Comparison of ENCODE assay signal across 34 cellular contexts in genomic region chr2:232865165-232865564, GRCh38. TPM values are rescaled to one million over a fixed set of nuclear protein-coding genes. Genes with fewer than 3 reads are reported as not detected.
"Had no signal": no experiment of that assay in that cellular context is flagged by ENCODE, and none has a peak within 500 bp of the region (broad histone marks: within the 10 kb centered on the region; RNA-seq: fewer than 3 reads in every experiment).

No MANE protein-coding gene starts in this region.

- H3K27ac ChIP-seq: ascending aorta, cardiac muscle cell, VCaP had no signal

- H3K36me3 Mint-ChIP-seq: activated CD8-positive, alpha-beta memory T cell treated with anti-CD3 and anti-CD28 coated beads, Interleukin-2, amount 10 ng/mL, durations not matched to agents 7 days and 5 days; activated naive CD4-positive, alpha-beta T cell treated with anti-CD3 and anti-CD28 coated beads, Interleukin-2, amount 50 U/mL, for 24 hours had no signal

- FAIRE-seq: bronchial epithelial cell, TTC549 had no signal

- H3K9me3 Mint-ChIP-seq: activated B cell treated with CpG ODN at 0.5 μM for 24 hours; activated CD4-positive, alpha-beta memory T cell treated with anti-CD3 and anti-CD28 coated beads, Interleukin-2, amount 10 ng/mL, durations not matched to agents 7 days and 5 days; activated CD4-positive, alpha-beta T cell treated with anti-CD3 and anti-CD28 coated beads, Interleukin-2, amount 10 ng/mL, durations not matched to agents 24 days and 14 days; activated naive CD4-positive, alpha-beta T cell treated with anti-CD3 and anti-CD28 coated beads, Interleukin-2, amount 10 ng/mL, durations not matched to agents 7 days and 5 days; activated naive CD4-positive, alpha-beta T cell treated with anti-CD3 and anti-CD28 coated beads, Interleukin-2, amount 50 U/mL, for 24 hours; activated naive CD8-positive, alpha-beta T cell treated with anti-CD3 and anti-CD28 coated beads, Interleukin-2, amount 10 ng/mL, durations not matched to agents 7 days and 5 days; activated naive CD8-positive, alpha-beta T cell treated with anti-CD3 and anti-CD28 coated beads, Interleukin-2, amount 50 U/mL, for 24 hours; activated T-cell treated with anti-CD3 and anti-CD28 coated beads, Interleukin-2, amount 50 U/mL, for 24 hours; activated T-helper 2 cell treated with anti-CD3 and anti-CD28 coated beads, Interferon-gamma antibody, Interleukin-2, Interleukin-4, amounts not matched to agents 10 μg/mL and 5 μg/mL and 100 μg/mL, durations not matched to agents 14 hours and 24 hours and 36 hours; brain; central memory CD8-positive, alpha-beta T cell; T-cell had no signal

- H3K4me1 Mint-ChIP-seq: activated B cell treated with CpG ODN at 0.5 μM for 24 hours; activated CD4-positive, alpha-beta memory T cell treated with anti-CD3 and anti-CD28 coated beads, Interleukin-2, amount 10 ng/mL, durations not matched to agents 7 days and 5 days; activated CD4-positive, alpha-beta T cell treated with anti-CD3 and anti-CD28 coated beads, Interleukin-2, amount 10 ng/mL, durations not matched to agents 24 days and 14 days; activated CD8-positive, alpha-beta memory T cell treated with anti-CD3 and anti-CD28 coated beads, Interleukin-2, amount 10 ng/mL, durations not matched to agents 7 days and 5 days; activated naive CD4-positive, alpha-beta T cell treated with anti-CD3 and anti-CD28 coated beads, Interleukin-2, amount 10 ng/mL, durations not matched to agents 7 days and 5 days; activated naive CD4-positive, alpha-beta T cell treated with anti-CD3 and anti-CD28 coated beads, Interleukin-2, amount 50 U/mL, for 24 hours; activated naive CD8-positive, alpha-beta T cell treated with anti-CD3 and anti-CD28 coated beads, Interleukin-2, amount 10 ng/mL, durations not matched to agents 7 days and 5 days; activated naive CD8-positive, alpha-beta T cell treated with anti-CD3 and anti-CD28 coated beads, Interleukin-2, amount 50 U/mL, for 24 hours; brain; T-cell had no signal

- H3K4me3 Mint-ChIP-seq: activated B cell treated with CpG ODN at 0.5 μM for 24 hours; activated CD4-positive, alpha-beta memory T cell treated with anti-CD3 and anti-CD28 coated beads, Interleukin-2, amount 10 ng/mL, durations not matched to agents 7 days and 5 days; activated CD4-positive, alpha-beta T cell treated with anti-CD3 and anti-CD28 coated beads, Interleukin-2, amount 10 ng/mL, durations not matched to agents 24 days and 14 days; activated CD8-positive, alpha-beta memory T cell treated with anti-CD3 and anti-CD28 coated beads, Interleukin-2, amount 10 ng/mL, durations not matched to agents 7 days and 5 days; activated CD8-positive, alpha-beta T cell treated with anti-CD3 and anti-CD28 coated beads, Interleukin-2, amount 10 ng/mL, durations not matched to agents 7 days and 5 days; activated naive CD4-positive, alpha-beta T cell treated with anti-CD3 and anti-CD28 coated beads, Interleukin-2, amount 10 ng/mL, durations not matched to agents 7 days and 5 days; activated naive CD4-positive, alpha-beta T cell treated with anti-CD3 and anti-CD28 coated beads, Interleukin-2, amount 50 U/mL, for 24 hours; activated naive CD8-positive, alpha-beta T cell; activated naive CD8-positive, alpha-beta T cell treated with anti-CD3 and anti-CD28 coated beads, Interleukin-2, amount 10 ng/mL, durations not matched to agents 7 days and 5 days; activated naive CD8-positive, alpha-beta T cell treated with anti-CD3 and anti-CD28 coated beads, Interleukin-2, amount 50 U/mL, for 24 hours; activated T-cell treated with anti-CD3 and anti-CD28 coated beads, Interleukin-2, amount 50 U/mL, for 24 hours; brain; central memory CD8-positive, alpha-beta T cell; T-cell; T-helper 17 cell had no signal

- H3K27me3 Mint-ChIP-seq: activated B cell treated with CpG ODN at 0.5 μM for 24 hours; activated CD4-positive, alpha-beta memory T cell treated with anti-CD3 and anti-CD28 coated beads, Interleukin-2, amount 10 ng/mL, durations not matched to agents 7 days and 5 days; activated CD4-positive, alpha-beta T cell treated with anti-CD3 and anti-CD28 coated beads, Interleukin-2, amount 10 ng/mL, durations not matched to agents 24 days and 14 days; activated CD8-positive, alpha-beta memory T cell treated with anti-CD3 and anti-CD28 coated beads, Interleukin-2, amount 10 ng/mL, durations not matched to agents 7 days and 5 days; activated naive CD4-positive, alpha-beta T cell treated with anti-CD3 and anti-CD28 coated beads, Interleukin-2, amount 10 ng/mL, durations not matched to agents 7 days and 5 days; activated naive CD4-positive, alpha-beta T cell treated with anti-CD3 and anti-CD28 coated beads, Interleukin-2, amount 50 U/mL, for 24 hours; activated naive CD8-positive, alpha-beta T cell; activated naive CD8-positive, alpha-beta T cell treated with anti-CD3 and anti-CD28 coated beads, Interleukin-2, amount 10 ng/mL, durations not matched to agents 7 days and 5 days; activated naive CD8-positive, alpha-beta T cell treated with anti-CD3 and anti-CD28 coated beads, Interleukin-2, amount 50 U/mL, for 24 hours; activated T-cell treated with anti-CD3 and anti-CD28 coated beads, Interleukin-2, amount 50 U/mL, for 24 hours; brain; central memory CD8-positive, alpha-beta T cell; T-cell; T-helper 17 cell had no signal

- H3K27ac Mint-ChIP-seq: activated B cell treated with CpG ODN at 0.5 μM for 24 hours; activated CD4-positive, alpha-beta memory T cell treated with anti-CD3 and anti-CD28 coated beads, Interleukin-2, amount 10 ng/mL, durations not matched to agents 7 days and 5 days; activated CD4-positive, alpha-beta T cell treated with anti-CD3 and anti-CD28 coated beads, Interleukin-2, amount 10 ng/mL, durations not matched to agents 24 days and 14 days; activated CD8-positive, alpha-beta memory T cell treated with anti-CD3 and anti-CD28 coated beads, Interleukin-2, amount 10 ng/mL, durations not matched to agents 7 days and 5 days; activated CD8-positive, alpha-beta T cell treated with anti-CD3 and anti-CD28 coated beads, Interleukin-2, amount 10 ng/mL, durations not matched to agents 7 days and 5 days; activated naive CD4-positive, alpha-beta T cell treated with anti-CD3 and anti-CD28 coated beads, Interleukin-2, amount 10 ng/mL, durations not matched to agents 7 days and 5 days; activated naive CD4-positive, alpha-beta T cell treated with anti-CD3 and anti-CD28 coated beads, Interleukin-2, amount 50 U/mL, for 24 hours; activated naive CD8-positive, alpha-beta T cell; activated naive CD8-positive, alpha-beta T cell treated with anti-CD3 and anti-CD28 coated beads, Interleukin-2, amount 10 ng/mL, durations not matched to agents 7 days and 5 days; activated naive CD8-positive, alpha-beta T cell treated with anti-CD3 and anti-CD28 coated beads, Interleukin-2, amount 50 U/mL, for 24 hours; activated T-cell treated with anti-CD3 and anti-CD28 coated beads, Interleukin-2, amount 50 U/mL, for 24 hours; activated T-helper 2 cell treated with anti-CD3 and anti-CD28 coated beads, Interferon-gamma antibody, Interleukin-2, Interleukin-4, amounts not matched to agents 10 μg/mL and 5 μg/mL and 100 μg/mL, durations not matched to agents 14 hours and 24 hours and 36 hours; brain; T-cell; T-helper 17 cell had no signal

- DNase-seq: activated B cell treated with CpG ODN at 0.5 μM for 24 hours; activated CD4-positive, alpha-beta memory T cell treated with anti-CD3 and anti-CD28 coated beads, Interleukin-2, amount 10 ng/mL, durations not matched to agents 7 days and 5 days; activated CD4-positive, alpha-beta T cell treated with anti-CD3 and anti-CD28 coated beads for 4 hours; activated CD4-positive, alpha-beta T cell treated with anti-CD3 and anti-CD28 coated beads, Interleukin-2, amount 10 ng/mL, durations not matched to agents 24 days and 14 days; activated CD4-positive, alpha-beta T cell treated with anti-CD3 and anti-CD28 coated beads, Interleukin-2, amount 50 U/mL, for 1 hour; activated CD4-positive, alpha-beta T cell treated with anti-CD3 and anti-CD28 coated beads, Interleukin-2, amount 50 U/mL, for 48 hours; activated CD4-positive, CD25-positive, alpha-beta regulatory T cell treated with anti-CD3 and anti-CD28 coated beads, Interleukin-2, amount 50 U/mL, for 72 hours; activated CD8-positive, alpha-beta memory T cell treated with anti-CD3 and anti-CD28 coated beads for 24 hours; activated CD8-positive, alpha-beta T cell treated with anti-CD3 and anti-CD28 coated beads, Interleukin-2, amount 10 ng/mL, durations not matched to agents 7 days and 5 days; activated effector memory CD4-positive, alpha-beta T cell treated with Interleukin-2 at 50 U/mL for 16 hours; activated gamma-delta T cell; activated naive CD4-positive, alpha-beta T cell treated with anti-CD3 and anti-CD28 coated beads, Interleukin-2, amount 10 ng/mL, durations not matched to agents 7 days and 5 days; activated naive CD4-positive, alpha-beta T cell treated with Interleukin-2 at 50 U/mL for 16 hours; activated naive CD8-positive, alpha-beta T cell treated with anti-CD3 and anti-CD28 coated beads, Interleukin-2, amount 10 ng/mL, durations not matched to agents 7 days and 5 days; activated naive CD8-positive, alpha-beta T cell treated with anti-CD3 and anti-CD28 coated beads, Interleukin-2, amount 50 U/mL, for 24 hours; activated T-cell treated with anti-CD3 and anti-CD28 coated beads, Interleukin-2, amount 50 U/mL, for 24 hours; activated T-cell treated with anti-CD3 and anti-CD28 coated beads, Interleukin-2, amount 50 U/mL, for 48 hours; amygdala; anterior cingulate cortex; caudate nucleus; cerebellar nuclear complex; T-cell; T-helper 17 cell had no signal

- H3K36me3 ChIP-seq: cardiac muscle cell had no signal

- ATAC-seq: activated CD8-positive, alpha-beta memory T cell treated with anti-CD3 and anti-CD28 coated beads, Interleukin-2, amount 10 ng/mL, durations not matched to agents 7 days and 5 days; activated CD8-positive, alpha-beta T cell treated with anti-CD3 and anti-CD28 coated beads, Interleukin-2, amount 10 ng/mL, durations not matched to agents 7 days and 5 days; activated naive CD8-positive, alpha-beta T cell treated with anti-CD3 and anti-CD28 coated beads, Interleukin-2, amount 50 U/mL, for 24 hours; T-cell; T-helper 17 cell had no signal

- H3K4me1 ChIP-seq: ascending aorta had no signal

- H3K4me3 ChIP-seq: ascending aorta, cardiac muscle cell had no signal

- H3K9me3 ChIP-seq: ascending aorta had no signal

- H3K27me3 ChIP-seq: ascending aorta, cardiac muscle cell had no signal

RNA-seq across cellular contexts. Expression of gene SNORC, which starts 4.9 kb away (rescaled TPM):
- total RNA-seq: ascending aorta had no signal
